In the genomic region with DNA sequence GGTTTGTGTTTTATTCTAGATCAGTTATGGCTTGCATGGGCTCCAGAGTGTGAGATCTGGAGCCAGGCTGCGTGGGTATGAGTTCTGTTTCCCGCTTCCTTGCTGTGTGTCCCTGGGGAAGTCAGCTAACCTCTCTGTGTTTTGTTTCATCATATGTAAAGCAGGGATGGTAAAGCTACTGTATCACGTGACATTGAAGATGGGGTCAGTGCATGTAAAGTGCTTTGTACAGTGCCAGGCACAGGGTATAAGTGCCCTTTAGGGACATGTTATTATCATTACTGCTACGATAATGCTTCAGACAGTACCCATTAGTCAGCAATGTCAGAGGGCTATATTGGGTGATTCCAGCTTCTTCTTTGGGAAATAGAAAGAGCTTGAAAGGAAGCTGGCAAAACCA, we compare ENCODE assay signal across 3 cellular contexts.
TF ChIP-seq lines count a peak whose summit lies in the region.

No MANE protein-coding gene starts in this region.

TF ChIP-seq in HEK293, 187 proteins besides CTCF, POLR2A, EP300 and RAD21:
- TF ChIP-seq ZNF626 (tag by site-specific recombination; IDR thresholded peaks at IDR 0.05): no peak
- TF ChIP-seq ZNF768 (tag by site-specific recombination; IDR thresholded peaks at IDR 0.05): 0 out of 2 replicates have a peak, but pooled peaks have one; percentile 49
- no peak for TF ChIP-seq ZNF324 (tag by site-specific recombination; IDR thresholded peaks at IDR 0.05)

TF ChIP-seq in IMR-90, 13 proteins besides CTCF, POLR2A, EP300 and RAD21:
- TF ChIP-seq MAFK (IDR thresholded peaks at IDR 0.05; ENCODE audit: low read depth, low read length) (no peak), MXI1 (IDR thresholded peaks at IDR 0.05; ENCODE audit: borderline replicate concordance, low read depth, low read length) (no peak), RCOR1 (IDR thresholded peaks at IDR 0.05; ENCODE audit: insufficient replicate concordance, low read length) (no peak), BHLHE40 (IDR thresholded peaks at IDR 0.05; ENCODE audit: low read depth, low read length) (no peak), SMC3 (IDR thresholded peaks at IDR 0.05; ENCODE audit: low read depth, low read length) (no peak), NFE2L2 (IDR thresholded peaks at IDR 0.05; ENCODE audit: low read depth, low read length) (no peak), CEBPB (IDR thresholded peaks at IDR 0.05; ENCODE audit: low read depth, low read length) (no peak), FOS (IDR thresholded peaks at IDR 0.05; ENCODE audit: low read depth, low read length) (no peak), MAZ (IDR thresholded peaks at IDR 0.05; ENCODE audit: borderline replicate concordance, low read depth, low read length) (no peak), CHD1 (IDR thresholded peaks at IDR 0.05; ENCODE audit: low read depth, low read length) (no peak), RFX5 (IDR thresholded peaks at IDR 0.05; ENCODE audit: low read depth, low read length) (no peak)
- TF ChIP-seq, protein P1, sequence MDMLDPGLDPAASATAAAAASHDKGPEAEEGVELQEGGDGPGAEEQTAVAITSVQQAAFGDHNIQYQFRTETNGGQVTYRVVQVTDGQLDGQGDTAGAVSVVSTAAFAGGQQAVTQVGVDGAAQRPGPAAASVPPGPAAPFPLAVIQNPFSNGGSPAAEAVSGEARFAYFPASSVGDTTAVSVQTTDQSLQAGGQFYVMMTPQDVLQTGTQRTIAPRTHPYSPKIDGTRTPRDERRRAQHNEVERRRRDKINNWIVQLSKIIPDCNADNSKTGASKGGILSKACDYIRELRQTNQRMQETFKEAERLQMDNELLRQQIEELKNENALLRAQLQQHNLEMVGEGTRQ (IDR thresholded peaks at IDR 0.05; ENCODE audit: low read depth, low read length): no peak
- TF ChIP-seq, protein P2, sequence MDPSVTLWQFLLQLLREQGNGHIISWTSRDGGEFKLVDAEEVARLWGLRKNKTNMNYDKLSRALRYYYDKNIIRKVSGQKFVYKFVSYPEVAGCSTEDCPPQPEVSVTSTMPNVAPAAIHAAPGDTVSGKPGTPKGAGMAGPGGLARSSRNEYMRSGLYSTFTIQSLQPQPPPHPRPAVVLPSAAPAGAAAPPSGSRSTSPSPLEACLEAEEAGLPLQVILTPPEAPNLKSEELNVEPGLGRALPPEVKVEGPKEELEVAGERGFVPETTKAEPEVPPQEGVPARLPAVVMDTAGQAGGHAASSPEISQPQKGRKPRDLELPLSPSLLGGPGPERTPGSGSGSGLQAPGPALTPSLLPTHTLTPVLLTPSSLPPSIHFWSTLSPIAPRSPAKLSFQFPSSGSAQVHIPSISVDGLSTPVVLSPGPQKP (IDR thresholded peaks at IDR 0.05; ENCODE audit: borderline replicate concordance, low read depth, low read length): no peak

TF ChIP-seq in H1, 55 proteins besides CTCF, POLR2A, EP300 and RAD21:
- peak; percentile 29; the same call in 1 of the 2 replicates for TF ChIP-seq KDM1A (IDR thresholded peaks at IDR 0.05; ENCODE audit: borderline replicate concordance, low read length)
- TF ChIP-seq YY1 (IDR thresholded peaks at IDR 0.05; ENCODE audit: low read depth, low read length): no peak
